1 cellular context compared by ENCODE assay signal in the genomic region with DNA sequence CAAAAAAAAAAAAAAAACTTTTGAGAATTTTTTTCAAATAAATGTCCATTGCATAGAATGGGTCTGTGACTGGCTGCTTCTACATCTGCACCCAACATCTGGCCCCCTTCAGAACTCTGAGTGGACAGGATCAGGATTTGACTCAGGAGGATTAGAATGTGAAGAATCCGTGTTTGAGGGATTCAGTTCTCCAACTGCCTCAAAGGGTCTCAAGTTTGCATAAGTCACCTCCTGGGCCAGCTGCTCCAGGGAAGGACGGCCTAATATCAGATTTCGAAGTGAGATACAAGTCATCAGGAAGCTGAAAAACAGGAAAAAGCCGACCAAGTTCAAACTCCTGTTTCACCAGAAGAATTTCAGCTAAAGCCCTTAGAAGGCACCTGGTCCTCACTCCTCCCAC.
A peak's percentile ranks its signal among the peaks of the same experiment; 100 is the strongest.
TF ChIP-seq lines count a peak whose summit lies in the region.

No MANE protein-coding gene starts in this region.

TF ChIP-seq in SK-N-SH, 30 proteins besides CTCF, POLR2A, EP300 and RAD21:
- TF ChIP-seq, protein P1, sequence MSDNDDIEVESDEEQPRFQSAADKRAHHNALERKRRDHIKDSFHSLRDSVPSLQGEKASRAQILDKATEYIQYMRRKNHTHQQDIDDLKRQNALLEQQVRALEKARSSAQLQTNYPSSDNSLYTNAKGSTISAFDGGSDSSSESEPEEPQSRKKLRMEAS (IDR thresholded peaks at IDR 0.05; ENCODE audit: low read depth): no peak
- TF ChIP-seq TCF12 (IDR thresholded peaks at IDR 0.05) (peak; percentile 85), MXI1 (IDR thresholded peaks at IDR 0.05; ENCODE audit: low read depth, low read length) (no peak), NRF1 (IDR thresholded peaks at IDR 0.05; ENCODE audit: low read depth, low read length) (no peak), CHD2 (IDR thresholded peaks at IDR 0.05; ENCODE audit: low read length, partially characterized antibody) (no peak), TEAD4 (IDR thresholded peaks at IDR 0.05; ENCODE audit: borderline replicate concordance, insufficient read depth) (peak; percentile 49; the same call in 1 of the 2 replicates), ELF1 (IDR thresholded peaks at IDR 0.05) (0 out of 2 replicates have a peak, but pooled peaks have one; percentile 14), NFIC (IDR thresholded peaks at IDR 0.05; ENCODE audit: borderline replicate concordance) (0 out of 2 replicates have a peak, but pooled peaks have one; percentile 5), RXRA (IDR thresholded peaks at IDR 0.05; ENCODE audit: borderline replicate concordance, low read depth) (peak; percentile 20; the same call in 1 of the 2 replicates), JUND (IDR thresholded peaks at IDR 0.05) (peak; percentile 43), FOSL2 (IDR thresholded peaks at IDR 0.05; ENCODE audit: borderline replicate concordance, low read depth) (peak; percentile 48; the same call in 1 of the 2 replicates)
- TF ChIP-seq, protein P2, sequence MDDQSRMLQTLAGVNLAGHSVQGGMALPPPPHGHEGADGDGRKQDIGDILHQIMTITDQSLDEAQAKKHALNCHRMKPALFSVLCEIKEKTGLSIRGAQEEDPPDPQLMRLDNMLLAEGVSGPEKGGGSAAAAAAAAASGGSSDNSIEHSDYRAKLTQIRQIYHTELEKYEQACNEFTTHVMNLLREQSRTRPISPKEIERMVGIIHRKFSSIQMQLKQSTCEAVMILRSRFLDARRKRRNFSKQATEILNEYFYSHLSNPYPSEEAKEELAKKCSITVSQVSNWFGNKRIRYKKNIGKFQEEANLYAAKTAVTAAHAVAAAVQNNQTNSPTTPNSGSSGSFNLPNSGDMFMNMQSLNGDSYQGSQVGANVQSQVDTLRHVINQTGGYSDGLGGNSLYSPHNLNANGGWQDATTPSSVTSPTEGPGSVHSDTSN (IDR thresholded peaks at IDR 0.05): peak; percentile 58
